ENCODE assay signal across 13 cellular contexts in genomic region chr13:21736926-21737325, GRCh38.
DNase-seq lines count a peak whose midpoint lies in the region; TF ChIP-seq lines count a peak whose summit lies in the region.
"Had no signal": no experiment of that assay in that cellular context is flagged by ENCODE, and none has a peak within 500 bp of the region (broad histone marks: within the 10 kb centered on the region; RNA-seq: fewer than 3 reads in every experiment).

No MANE protein-coding gene starts in this region.

- no peak overlapping the region for H2BK5ac ChIP-seq in trophoblast cell (ENCODE audit: low read depth, low read length, poor library complexity)

- no peak overlapping the region for H3K4ac ChIP-seq in trophoblast cell (ENCODE audit: low read depth, low read length)

- H4K91ac ChIP-seq in trophoblast cell (ENCODE audit: low read depth, low read length), result no peak overlapping the region

- H3K27ac ChIP-seq in BLaER1 (no peak overlapping the region), trophoblast cell (ENCODE audit: low read depth, low read length) (no peak overlapping the region), uterus (no peak overlapping the region)
- H3K27ac ChIP-seq in BLaER1 treated with 17β-estradiol and CSF1 and Interleukin-3, amounts not matched to agents 10 nM and 100 nM, result no peak overlapping the region
- H3K27ac ChIP-seq: A549 had no signal

- no peaks in the 10 kb centered on the region for H3K79me2 ChIP-seq in trophoblast cell (ENCODE audit: control insufficient read depth, insufficient read depth, low read length, poor library complexity)

- no peak overlapping the region for H2AFZ ChIP-seq in trophoblast cell (ENCODE audit: insufficient read depth, low read length, poor library complexity)

- H3K23ac ChIP-seq in trophoblast cell (ENCODE audit: low read length), result no peak overlapping the region

- H3K9ac ChIP-seq in BLaER1 (no peak overlapping the region), trophoblast cell (ENCODE audit: low read length) (no peak overlapping the region)
- no peak overlapping the region for H3K9ac ChIP-seq in BLaER1 treated with 17β-estradiol and CSF1 and Interleukin-3, amounts not matched to agents 10 nM and 100 nM

- H2BK120ac ChIP-seq in trophoblast cell (ENCODE audit: insufficient read depth, low read length, poor library complexity), result no peak overlapping the region

- DNase-seq in islet precursor cell, result peak; percentile 63
- peak; percentile 45 to 52 for DNase-seq in trophoblast cell
- no peak for DNase-seq in uterus
- no peak for DNase-seq in anterior cingulate cortex (lab: John Stamatoyannopoulos, UW)
- DNase-seq: BE2C; Caco-2; CD8-positive, alpha-beta memory T cell; DND-41; GDM1 had no signal

- H3K9me3 ChIP-seq in BLaER1 (peaks cover 13% of the 10 kb centered on the region), trophoblast cell (ENCODE audit: insufficient read depth, low read depth, low read length) (no peaks in the 10 kb centered on the region), uterus (no peaks in the 10 kb centered on the region)
- peaks cover 6 to 12% (median 10%) of the 10 kb centered on the region in 11 experiments; a peak in 21 of 22 replicates for H3K9me3 ChIP-seq in BLaER1 treated with 17β-estradiol and CSF1 and Interleukin-3, amounts not matched to agents 10 nM and 100 nM (replicated peaks in 1 of 11)
- H3K9me3 ChIP-seq: A549, BE2C, HAP-1 had no signal

- TF ChIP-seq CTCF in uterus (IDR thresholded peaks at IDR 0.05), result no peak

- no peaks in the 10 kb centered on the region for H3K27me3 ChIP-seq in BLaER1
- no peaks in the 10 kb centered on the region for H3K27me3 ChIP-seq in BLaER1 treated with 17β-estradiol and CSF1 and Interleukin-3, amounts not matched to agents 10 nM and 100 nM
- H3K27me3 ChIP-seq in trophoblast cell (ENCODE audit: insufficient read depth, low read length), result no peaks in the 10 kb centered on the region
- H3K27me3 ChIP-seq in uterus, result no peaks in the 10 kb centered on the region

- H2BK12ac ChIP-seq in trophoblast cell (ENCODE audit: low read length), result no peak overlapping the region

- H3K36me3 ChIP-seq in BLaER1, result no peaks in the 10 kb centered on the region
- no peaks in the 10 kb centered on the region for H3K36me3 ChIP-seq in BLaER1 treated with 17β-estradiol and CSF1 and Interleukin-3, amounts not matched to agents 10 nM and 100 nM
- H3K36me3 ChIP-seq in trophoblast cell (ENCODE audit: control insufficient read depth in 1 of 2, insufficient read depth in 2 of 2, low read length in 2 of 2), result no peaks in the 10 kb centered on the region
- no peaks in the 10 kb centered on the region for H3K36me3 ChIP-seq in uterus
- H3K36me3 ChIP-seq: BE2C, HAP-1 had no signal

- H3K4me3 ChIP-seq in BLaER1, result no peak overlapping the region
- H3K4me3 ChIP-seq in BLaER1 treated with 17β-estradiol and CSF1 and Interleukin-3, amounts not matched to agents 10 nM and 100 nM, result no peak overlapping the region
- H3K4me3 ChIP-seq in trophoblast cell (ENCODE audit: low read depth, low read length), result no peak overlapping the region
- no peak overlapping the region for H3K4me3 ChIP-seq in uterus
- H3K4me3 ChIP-seq: A549, HAP-1 had no signal

- no peaks in the 10 kb centered on the region for H4K20me1 ChIP-seq in BLaER1
- no peaks in the 10 kb centered on the region for H4K20me1 ChIP-seq in BLaER1 treated with 17β-estradiol and CSF1 and Interleukin-3, amounts not matched to agents 10 nM and 100 nM

- H3K4me2 ChIP-seq in BLaER1, result peak overlapping the region; percentile 89
- H3K4me2 ChIP-seq in BLaER1 treated with 17β-estradiol and CSF1 and Interleukin-3, amounts not matched to agents 10 nM and 100 nM, result peak overlapping the region in 9 of 11 experiments; percentile 61 to 90 (median 83); a peak in 17 of 22 replicates
- H3K4me2 ChIP-seq in trophoblast cell (ENCODE audit: low read length), result no peak overlapping the region
- H3K4me2 ChIP-seq: A549 had no signal

- H2AK5ac ChIP-seq in trophoblast cell (ENCODE audit: low read length), result no peak overlapping the region

- no peak overlapping the region for H4K12ac ChIP-seq in trophoblast cell (ENCODE audit: low read depth, low read length)

- WGBS in trophoblast cell (ENCODE audit: extremely low coverage, insufficient coverage, insufficient read length), result no CpG with 5 or more reads among the region's 5 CpGs

- H4K8ac ChIP-seq in trophoblast cell (ENCODE audit: low read depth, low read length), result no peak overlapping the region

- H3K14ac ChIP-seq in trophoblast cell (ENCODE audit: low read length), result no peak overlapping the region

- no peak for TF ChIP-seq POLR2A in uterus (IDR thresholded peaks at IDR 0.05)

- intact Hi-C loops in uterus (cut with DNase I; ENCODE audit: low total_unique reads), result no loop called here

- H3K79me1 ChIP-seq in trophoblast cell (ENCODE audit: low read length), result no peaks in the 10 kb centered on the region

- H3K4me1 ChIP-seq in BLaER1, result peaks cover 69% of the 10 kb centered on the region
- H3K4me1 ChIP-seq in BLaER1 treated with 17β-estradiol and CSF1 and Interleukin-3, amounts not matched to agents 10 nM and 100 nM, result peaks cover 21 to 73% (median 56%) of the 10 kb centered on the region in 10 experiments; a peak in 19 of 20 replicates
- peaks cover 2% of the 10 kb centered on the region in 2 experiments for H3K4me1 ChIP-seq in trophoblast cell (ENCODE audit: control insufficient read depth in 1 of 2, insufficient read depth in 2 of 2, low read length in 2 of 2)
- H3K4me1 ChIP-seq in uterus, result no peaks in the 10 kb centered on the region
- H3K4me1 ChIP-seq: A549, BE2C, HAP-1 had no signal

- no peak overlapping the region for H3K18ac ChIP-seq in trophoblast cell (ENCODE audit: low read length)

Comparison
In these comparisons a context has a peak if more than half of its experiments do, and no peak if none do; other contexts are left out.
1. DNase-seq: peak in islet precursor cell (single experiment) and trophoblast cell (2 of 2); none in uterus (0 of 2) and anterior cingulate cortex (0 of 58).